ENCODE assay signal across 8 cellular contexts in genomic region chr15:88638626-88639372, GRCh38. TPM values are rescaled to one million over a fixed set of nuclear protein-coding genes. Genes with fewer than 3 reads are reported as not detected.
DNase-seq lines count a peak whose midpoint lies in the region; ATAC-seq and TF ChIP-seq lines count a peak whose summit lies in the region.

Gene ISG20 (plus strand): TSS chr15:88639016. CDS start chr15:88639367, 351 bp downstream.

- peak within 1 kb of the TSS; percentile 87 for H3K4me2 ChIP-seq in PC-3 (ENCODE audit: low read length)

- no peaks in the 10 kb centered on the region for H3F3A ChIP-seq in PC-3 (ENCODE audit: low read length, unreplicated experiment)

- peaks cover 7% of the 10 kb centered on the region; the same call in 1 of the 2 replicates for H3K79me2 ChIP-seq in PC-3 (ENCODE audit: low read length)

- peak within 1 kb of the TSS; percentile 92 for H3K9ac ChIP-seq in PC-3 (ENCODE audit: low read length)
- peak within 1 kb of the TSS; percentile 92 for H3K9ac ChIP-seq in mucosa of stomach (ENCODE audit: low read length)

- no peaks in the 10 kb centered on the region for H3K9me2 ChIP-seq in PC-3 (replicated peaks; ENCODE audit: low read length)

- H3K9me3 ChIP-seq in PC-3 (ENCODE audit: low read length), result no peaks in the 10 kb centered on the region
- no peaks in the 10 kb centered on the region for H3K9me3 ChIP-seq in mucosa of stomach (ENCODE audit: control insufficient read depth, low read length)

- POLR2A ChIA-PET in PC-3 (lab: Charles Lee; ENCODE audit: unreplicated experiment), result interaction anchor here (0.7 to 1.3 kb wide), 3 partner anchors 16 to 62 kb away, joined by 3 to 4 read pairs (median 4); no protein-coding TSS in a partner anchor

- TF ChIP-seq POLR2A in erythroblast (IDR thresholded peaks at IDR 0.05; ENCODE audit: low read length), result peak; percentile 87

- H3K36me3 ChIP-seq in PC-3 (ENCODE audit: low read depth, low read length) (0 out of 2 replicates have a peak, but pooled peaks cover 5% of the 10 kb centered on the region), mucosa of stomach (ENCODE audit: control insufficient read depth, insufficient read depth, low read length) (no peaks in the 10 kb centered on the region)

- TF ChIP-seq CTCF in PC-3 (conservative IDR thresholded peaks at IDR 0.05; ENCODE audit: low read depth, low read length), result peak; percentile 43

- no peaks in the 10 kb centered on the region for H4K20me1 ChIP-seq in PC-3 (ENCODE audit: low read length)

- intact Hi-C loops in PC-3 (cut with micrococcal nuclease), result loop anchor here (1.0 kb wide), 1 partner anchor 15 kb away; no protein-coding TSS in a partner anchor

- ATAC-seq in GM21367 (IDR thresholded peaks at IDR 0.05; ENCODE audit: unreplicated experiment), result peak; percentile 60
- peak; percentile 89 for ATAC-seq in PC-3

- CTCF ChIA-PET in PC-3 (lab: Charles Lee), result interaction anchor here (0.7 to 1.6 kb wide), 2 partner anchors 15 to 257 kb away, joined by 3 to 17 read pairs; partner anchors contain the start of gene HAPLN3

- H3K27ac ChIP-seq in PC-3 (ENCODE audit: low read length), result peak within 1 kb of the TSS; percentile 100

- H2AFZ ChIP-seq in PC-3 (ENCODE audit: low read length), result no peak within 1 kb of the TSS

- DNase-seq in D341Med (ENCODE audit: low spot score) (peak; percentile 52), HT1080 (ENCODE audit: low read depth) (peak; percentile 100), PC-3 (peak; percentile 97), activated T-cell treated with anti-CD3 and anti-CD28 coated beads for 48 hours (ENCODE audit: low read depth) (peak; percentile 90), erythroblast (lab: John Stamatoyannopoulos, UW) (peak; percentile 99)
- peak; percentile 88 to 90 for DNase-seq in stimulated activated CD8-positive, alpha-beta memory T cell treated with anti-CD3 and anti-CD28 coated beads, Interleukin-7, amount 100 ng/mL, for 1 hour (ENCODE audit: low read depth in 2 of 2)

- no TSS peak for BruUV-seq in PC-3 (replicated peaks; lab: Mats Ljungman, UMichigan)

- H3K27me3 ChIP-seq in PC-3 (ENCODE audit: low read length) (no peaks in the 10 kb centered on the region), mucosa of stomach (ENCODE audit: control insufficient read depth, insufficient read depth, low read length) (no peaks in the 10 kb centered on the region)

- H3K4me3 ChIP-seq in PC-3 (ENCODE audit: low read length) (peak within 1 kb of the TSS; percentile 67), mucosa of stomach (ENCODE audit: low read length) (peak within 1 kb of the TSS; percentile 70)

- peaks cover 49% of the 10 kb centered on the region for H3K4me1 ChIP-seq in PC-3 (ENCODE audit: insufficient read depth, low read length)
- H3K4me1 ChIP-seq in mucosa of stomach (ENCODE audit: control insufficient read depth, insufficient read depth, low read length), result peaks cover 53% of the 10 kb centered on the region

RNA-seq across cellular contexts. Expression of gene ISG20, which starts in this region (rescaled TPM):
- total RNA-seq in HT1080 (2014; rRNA removed; shearing (Covaris generic)), result 39.1 and 48.9 TPM in 2 replicates
- 20.9 and 27.8 TPM in 2 replicates for polyA plus RNA-seq in HT1080 (2015; cell fraction: cytosol; rRNA removed)
- polyA plus RNA-seq in HT1080 (2015; cell fraction: nucleus; rRNA removed), result 12.1 and 18.8 TPM in 2 replicates
- 48.6 and 64.0 TPM in 2 replicates for total RNA-seq in PC-3 (2014; rRNA removed)

Comparison
In these comparisons a context has a peak if more than half of its experiments do, and no peak if none do; other contexts are left out.
1. Peak in every context shown above with its lines: DNase-seq, ATAC-seq, H3K4me3 ChIP-seq and H3K27ac ChIP-seq.